8 cellular contexts compared by ENCODE assay signal in the genomic region with DNA sequence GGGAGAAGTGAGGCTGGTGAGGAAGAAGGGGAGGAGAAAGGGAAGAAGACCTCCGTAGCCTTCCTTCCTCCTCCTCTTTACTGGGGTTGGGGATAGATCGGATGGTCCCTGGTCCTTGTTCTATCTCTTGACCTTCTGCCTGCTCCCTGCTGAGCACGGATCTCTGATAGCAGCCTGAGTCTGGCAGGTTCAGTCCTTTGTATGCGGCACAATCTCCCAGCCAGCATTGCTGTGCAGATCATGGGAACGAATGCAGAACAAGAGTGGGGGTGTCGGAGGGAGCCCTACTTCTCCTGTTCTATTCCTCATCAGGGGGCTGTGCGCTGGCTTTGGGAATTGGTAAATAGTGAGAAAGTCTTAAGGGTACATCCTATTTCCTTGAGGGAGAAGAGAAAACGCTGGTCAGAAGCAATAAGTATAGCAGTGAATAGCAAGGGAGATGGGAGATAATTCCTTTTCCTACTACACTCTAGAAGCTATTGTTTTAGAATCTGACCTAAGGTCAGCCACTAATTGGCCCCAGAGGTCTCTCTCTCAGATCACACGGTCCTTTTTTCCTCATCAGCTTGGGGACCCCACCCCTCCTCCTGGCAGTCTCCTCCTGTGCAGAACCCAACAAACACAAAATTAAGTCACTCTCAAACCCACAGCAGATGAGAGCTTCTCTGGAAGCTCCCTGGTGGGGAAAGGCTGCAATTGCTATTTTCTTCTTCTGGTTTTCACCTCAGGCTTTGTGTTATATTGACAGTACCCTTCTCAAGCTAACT. TPM values are rescaled to one million over a fixed set of nuclear protein-coding genes. Genes with fewer than 3 reads are reported as not detected.
DNase-seq lines count a peak whose midpoint lies in the region; ATAC-seq and TF ChIP-seq lines count a peak whose summit lies in the region.

No MANE protein-coding gene starts in this region.

- H3K9me3 Mint-ChIP-seq in mesothelial cell of epicardium: no peaks in the 10 kb centered on the region

- H3K36me3 Mint-ChIP-seq in mesothelial cell of epicardium: no peaks in the 10 kb centered on the region

- H3K4me1 Mint-ChIP-seq in mesothelial cell of epicardium: peaks cover 8% of the 10 kb centered on the region

- ATAC-seq in GM19023 (IDR thresholded peaks at IDR 0.05; ENCODE audit: unreplicated experiment) (no peak), GM19397 (IDR thresholded peaks at IDR 0.05; ENCODE audit: unreplicated experiment) (no peak), GM18520 (IDR thresholded peaks at IDR 0.05; ENCODE audit: unreplicated experiment) (no peak)

- DNase-seq in EL: peak; percentile 27
- peak; percentile 21 for DNase-seq in HT1080 (ENCODE audit: low read depth)
- DNase-seq in T47D (ENCODE audit: low read depth in 1 of 2, low spot score in 1 of 2): peak; percentile 30 to 66
- DNase-seq in mesothelial cell of epicardium (ENCODE audit: low spot score in 2 of 2, unreplicated experiment in 2 of 2): no peak
- no peak for DNase-seq in NOMO-1 treated with dmso at 0.1 percent for 144 hours (lab: John Stamatoyannopoulos, UW; ENCODE audit: unreplicated experiment)

- no peak overlapping the region for H3K4me3 Mint-ChIP-seq in mesothelial cell of epicardium

- H3K27ac Mint-ChIP-seq in mesothelial cell of epicardium: no peak overlapping the region

- H3K27me3 Mint-ChIP-seq in mesothelial cell of epicardium (ENCODE audit: low read depth): no peaks in the 10 kb centered on the region

- TF ChIP-seq CTCF in mesothelial cell of epicardium (IDR thresholded peaks at IDR 0.05; ENCODE audit: unreplicated experiment): peak; percentile 28

- in situ Hi-C loops in T47D (cut with HindIII; ENCODE audit: low pct_unique_long_range_greater_than_20kb, low sequenced_read_pairs): no loop called here

RNA-seq across cellular contexts. Expression of a gene that starts 41.0 kb away (rescaled TPM):
- total RNA-seq in HT1080 (2014; rRNA removed; shearing (Covaris generic)): not detected in 2 replicates
- polyA plus RNA-seq in HT1080 (2015; cell fraction: cytosol; rRNA removed): not detected in 2 replicates
- polyA plus RNA-seq in HT1080 (2015; cell fraction: nucleus; rRNA removed): not detected in 2 replicates
- 0.33 to 0.40 TPM (median 0.34 TPM) in 3 replicates for total RNA-seq in mesothelial cell of epicardium

Comparison
In these comparisons a context has a peak if more than half of its experiments do, and no peak if none do; other contexts are left out.
1. DNase-seq: peak in EL (single experiment), HT1080 (single experiment) and T47D (2 of 2); none in mesothelial cell of epicardium (0 of 2) and NOMO-1 treated with dmso at 0.1 percent for 144 hours (single experiment).